In the genomic region with DNA sequence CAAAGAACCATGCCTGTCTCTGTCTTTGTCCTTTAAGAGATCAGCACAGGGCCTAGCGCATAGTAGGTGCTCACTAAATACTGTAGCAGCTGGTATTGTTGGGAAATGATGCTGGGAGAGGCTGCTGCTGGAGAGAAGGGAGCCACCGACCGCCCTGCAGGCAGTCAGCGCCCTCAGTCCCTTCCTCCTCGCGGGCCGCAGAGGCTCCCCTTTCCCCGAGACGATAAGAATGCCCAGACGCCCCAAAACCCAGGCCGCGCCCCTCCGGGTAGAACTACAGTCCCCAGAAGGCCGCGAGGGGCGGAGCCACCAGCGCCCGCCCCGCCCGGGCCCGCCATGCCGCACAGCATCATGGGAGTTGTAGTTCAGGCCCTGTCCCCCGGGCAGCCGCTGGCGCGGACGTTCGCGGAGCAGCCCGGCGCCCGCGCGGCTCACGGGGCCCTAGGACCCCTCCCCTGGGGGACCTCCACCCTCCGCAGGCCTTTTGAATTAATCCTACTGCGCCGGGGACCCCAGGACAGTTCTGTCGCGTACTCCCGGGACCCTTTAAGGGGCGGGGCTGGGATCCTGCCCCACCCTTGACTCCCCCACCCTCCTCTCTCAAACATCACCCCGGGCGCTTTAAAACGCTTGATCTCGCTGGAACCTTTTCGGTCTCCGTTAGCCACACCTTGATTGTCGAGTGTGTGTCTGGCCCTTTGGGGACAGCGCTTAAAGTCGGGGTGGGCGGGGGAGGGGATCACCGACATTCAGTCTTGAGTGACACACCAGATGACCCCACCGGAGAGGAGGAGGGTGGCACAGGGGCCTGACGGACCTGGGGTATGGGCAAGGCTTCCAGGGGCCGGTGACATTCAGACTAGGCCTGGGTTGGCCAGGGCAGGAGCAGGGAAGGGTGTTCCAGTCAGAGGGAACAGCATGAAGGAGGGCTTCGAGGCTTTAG, we compare ENCODE assay signal across 8 cellular contexts. TPM values are rescaled to one million over a fixed set of nuclear protein-coding genes. Genes with fewer than 3 reads are reported as not detected.
DNase-seq lines count a peak whose midpoint lies in the region; ATAC-seq, FAIRE-seq and TF ChIP-seq lines count a peak whose summit lies in the region.

No MANE protein-coding gene starts in this region.

- FAIRE-seq in GM18507 (lab: Jason Lieb, UNC): peak; percentile 82
- peak; percentile 87 for FAIRE-seq in endothelial cell of umbilical vein (lab: Jason Lieb, UNC)

- peak overlapping the region; percentile 55 for H3K4me3 ChIP-seq in NT2/D1 (ENCODE audit: insufficient read length, low read depth)
- H3K4me3 ChIP-seq in endothelial cell of umbilical vein (replicated peaks in 1 of 3; ENCODE audit: insufficient read depth in 1 of 3, low read depth in 1 of 3, low read length in 3 of 3): peak overlapping the region; percentile 59 to 81 (median 62)

- H3K4me1 ChIP-seq in NT2/D1 (ENCODE audit: insufficient read depth, insufficient read length) (peaks cover 15% of the 10 kb centered on the region), endothelial cell of umbilical vein (ENCODE audit: control insufficient read depth, extremely low read depth, insufficient read depth, low read length) (peaks cover 6% of the 10 kb centered on the region)

- H3K27me3 ChIP-seq in NT2/D1 (ENCODE audit: insufficient read depth, insufficient read length) (peaks cover 16% of the 10 kb centered on the region), endothelial cell of umbilical vein (ENCODE audit: control insufficient read depth in 2 of 2, insufficient read depth in 2 of 2, low read length in 2 of 2) (no peaks in the 10 kb centered on the region)

- no peaks in the 10 kb centered on the region for H3K79me2 ChIP-seq in endothelial cell of umbilical vein (ENCODE audit: control insufficient read depth, insufficient read depth, low read length)

- POLR2A ChIA-PET in endothelial cell of umbilical vein (lab: Charles Lee): no interaction called here

- ATAC-seq in HG03139 (IDR thresholded peaks at IDR 0.05; ENCODE audit: unreplicated experiment): peak; percentile 83

- dilution Hi-C loops in endothelial cell of umbilical vein (cut with MboI; ENCODE audit: extremely low pct_ligation_motif_present, low sequenced_read_pairs): no loop called here

- CTCF ChIA-PET in endothelial cell of umbilical vein (lab: Charles Lee): no interaction called here

- no peak for TF ChIP-seq POLR2A in endothelial cell of umbilical vein (IDR thresholded peaks at IDR 0.05; ENCODE audit: low read depth, low read length)

- no peaks in the 10 kb centered on the region for H3K36me3 ChIP-seq in NT2/D1 (ENCODE audit: insufficient read depth, insufficient read length, low read length)
- no peaks in the 10 kb centered on the region for H3K36me3 ChIP-seq in endothelial cell of umbilical vein (ENCODE audit: control insufficient read depth in 2 of 2, extremely low read depth in 1 of 2, insufficient read depth in 2 of 2, low read length in 2 of 2)

- peak overlapping the region; percentile 51 for H3K4me2 ChIP-seq in endothelial cell of umbilical vein (ENCODE audit: insufficient read depth, low read length)

- TF ChIP-seq CTCF in endothelial cell of umbilical vein (IDR thresholded peaks at IDR 0.05; ENCODE audit: extremely low read depth in 1 of 2, insufficient read depth in 1 of 2, low read depth in 1 of 2, low read length in 2 of 2): no peak

- no peaks in the 10 kb centered on the region for H4K20me1 ChIP-seq in endothelial cell of umbilical vein (replicated peaks; ENCODE audit: control insufficient read depth, extremely low read depth, insufficient read depth, low read length)

- no peaks in the 10 kb centered on the region for H3K9me1 ChIP-seq in endothelial cell of umbilical vein (replicated peaks; ENCODE audit: control insufficient read depth, extremely low read depth, insufficient read depth, low read length)

- no TSS peak for BruUV-seq in endothelial cell of umbilical vein (replicated peaks; lab: Mats Ljungman, UMichigan)

- intact Hi-C loops in endothelial cell of umbilical vein (cut with micrococcal nuclease): loop anchor here (2.0 to 10.0 kb wide), 2 partner anchors 60 to 132 kb away; no protein-coding TSS in a partner anchor

- peak; percentile 71 for DNase-seq in 8988T
- DNase-seq in GM18507 (ENCODE audit: extremely low spot score, insufficient read length, low read depth): peak; percentile 87
- no peak for DNase-seq in NT2/D1 (ENCODE audit: low read depth, low spot score)
- peak; percentile 91 for DNase-seq in activated CD8-positive, alpha-beta memory T cell treated with anti-CD3 and anti-CD28 coated beads, Interleukin-2, amount 50 U/mL, for 4 hours
- DNase-seq in endothelial cell of umbilical vein (ENCODE audit: low read depth, low spot score): peak; percentile 72
- DNase-seq in middle frontal gyrus (ENCODE audit: extremely low spot score, low spot score): peak; percentile 67
- peak; percentile 76 to 78 for DNase-seq in stimulated activated CD8-positive, alpha-beta memory T cell treated with anti-CD3 and anti-CD28 coated beads, Interleukin-15, amount 100 ng/mL, for 4 hours (ENCODE audit: low read depth in 2 of 2)

- H3K27ac ChIP-seq in endothelial cell of umbilical vein (ENCODE audit: insufficient read depth, low read depth, low read length): peak overlapping the region; percentile 71

- H3K9me3 ChIP-seq in NT2/D1 (ENCODE audit: insufficient read depth, low read length): no peaks in the 10 kb centered on the region
- no peaks in the 10 kb centered on the region for H3K9me3 ChIP-seq in endothelial cell of umbilical vein (replicated peaks; ENCODE audit: control insufficient read depth, insufficient read depth, low read length)

- H2AFZ ChIP-seq in endothelial cell of umbilical vein (ENCODE audit: low read depth, low read length): peak overlapping the region; percentile 49

- H3K9ac ChIP-seq in NT2/D1 (ENCODE audit: insufficient read length, low read depth): peak overlapping the region; percentile 69
- H3K9ac ChIP-seq in endothelial cell of umbilical vein (replicated peaks; ENCODE audit: extremely low read depth, insufficient read depth, low read length): peak overlapping the region; percentile 90

TF ChIP-seq in endothelial cell of umbilical vein, 7 proteins besides CTCF, POLR2A, EP300 and RAD21:
- TF ChIP-seq MYC (IDR thresholded peaks at IDR 0.05; ENCODE audit: low read depth, low read length) (no peak), FOS (IDR thresholded peaks at IDR 0.05; ENCODE audit: borderline replicate concordance, insufficient read depth, low read length) (no peak), GATA2 (IDR thresholded peaks at IDR 0.05; ENCODE audit: insufficient read depth, insufficient read length, low read depth, low read length) (no peak)

RNA-seq across cellular contexts. Expression of a gene that starts 24.8 kb away (rescaled TPM):
- 12.3 and 13.3 TPM in 2 replicates for total RNA-seq in endothelial cell of umbilical vein
- 5.3 and 9.2 TPM in 2 replicates for polyA plus RNA-seq in endothelial cell of umbilical vein
- polyA plus RNA-seq in endothelial cell of umbilical vein (2011; cell fraction: cytosol; rRNA removed): 1.2 and 2.4 TPM in 2 replicates
- 1.7 and 1.8 TPM in 2 replicates for polyA plus RNA-seq in endothelial cell of umbilical vein (2011; cell fraction: nucleus; rRNA removed)
- polyA plus RNA-seq in endothelial cell of umbilical vein (2012): 1.8 and 3.9 TPM in 2 replicates
- polyA minus RNA-seq in endothelial cell of umbilical vein: 2.7 and 3.1 TPM in 2 replicates
- 51.2 TPM for polyA minus RNA-seq in endothelial cell of umbilical vein (2011; cell fraction: cytosol; rRNA and poly(A)+ RNA removed)
- polyA minus RNA-seq in endothelial cell of umbilical vein (2011; cell fraction: nucleus; rRNA and poly(A)+ RNA removed): 1.6 and 5.1 TPM in 2 replicates
